14 cellular contexts compared by ENCODE assay signal in the genomic region with DNA sequence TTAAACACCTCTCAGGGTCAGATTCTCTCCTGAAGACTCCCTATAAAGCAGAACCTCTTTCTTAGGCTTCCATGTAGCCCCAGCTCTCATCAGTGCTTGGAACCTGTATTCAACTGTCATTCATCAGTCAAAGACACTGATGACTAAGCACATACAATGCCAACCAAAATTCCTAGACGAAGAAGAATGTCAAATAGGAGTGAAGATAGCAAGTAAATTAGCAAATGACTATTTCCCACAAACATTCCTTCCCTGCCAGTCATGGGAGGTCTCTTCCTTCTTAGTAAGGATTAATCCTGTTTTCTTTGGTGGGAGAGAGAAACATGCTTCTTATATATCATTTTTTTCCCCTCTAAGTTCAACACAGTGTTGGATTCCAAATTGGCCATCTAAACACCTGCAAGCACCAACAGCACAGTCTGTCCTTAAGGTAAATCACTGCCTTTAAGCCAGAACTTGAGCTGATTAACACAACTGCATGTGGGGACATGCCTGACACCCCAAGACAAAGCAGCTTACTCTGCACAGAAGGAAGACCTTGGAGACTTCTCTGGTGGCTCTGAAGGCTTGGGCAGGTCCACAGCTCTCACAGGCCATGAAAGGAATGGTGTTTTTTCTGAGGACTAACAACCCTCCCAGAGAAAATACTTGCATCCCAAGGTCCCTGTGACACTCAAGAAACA. TPM values are rescaled to one million over a fixed set of nuclear protein-coding genes. Genes with fewer than 3 reads are reported as not detected.
A peak's percentile ranks its signal among the peaks of the same experiment; 100 is the strongest.
DNase-seq lines count a peak whose midpoint lies in the region; ATAC-seq and TF ChIP-seq lines count a peak whose summit lies in the region.
"Had no signal": no experiment of that assay in that cellular context is flagged by ENCODE, and none has a peak within 500 bp of the region (broad histone marks: within the 10 kb centered on the region; RNA-seq: fewer than 3 reads in every experiment).

No MANE protein-coding gene starts in this region.

- H3K27me3 ChIP-seq in osteoblast (ENCODE audit: insufficient read depth, low read length) = no peaks in the 10 kb centered on the region
- no peaks in the 10 kb centered on the region for H3K27me3 ChIP-seq in esophagus muscularis mucosa
- H3K27me3 ChIP-seq: left lung, suprapubic skin had no signal

- intact Hi-C loops in esophagus muscularis mucosa (cut with DNase I) (no loop called here), posterior cingulate gyrus (cut with DNase I) (no loop called here)

- no peak overlapping the region for H3K4me3 Mint-ChIP-seq in naive thymus-derived CD8-positive, alpha-beta T cell
- H3K4me3 Mint-ChIP-seq: activated CD8-positive, alpha-beta T cell treated with anti-CD3 and anti-CD28 coated beads for 36 hours; activated naive CD8-positive, alpha-beta T cell treated with anti-CD3 and anti-CD28 coated beads for 36 hours had no signal

- ATAC-seq in esophagus mucosa = peak; percentile 90
- no peak for ATAC-seq in naive thymus-derived CD8-positive, alpha-beta T cell
- ATAC-seq: activated CD8-positive, alpha-beta T cell treated with anti-CD3 and anti-CD28 coated beads for 36 hours; left lung had no signal

- TF ChIP-seq CTCF in RWPE1 (conservative IDR thresholded peaks at IDR 0.05; ENCODE audit: low read depth) (no peak), osteoblast (IDR thresholded peaks at IDR 0.05; ENCODE audit: extremely low read depth, low read depth, low read length) (no peak), esophagus muscularis mucosa (IDR thresholded peaks at IDR 0.05) (no peak)

- peak overlapping the region; percentile 84 for H3K27ac ChIP-seq in RWPE1
- H3K27ac ChIP-seq in osteoblast (ENCODE audit: low read depth, low read length) = peak overlapping the region; percentile 75
- H3K27ac ChIP-seq in esophagus muscularis mucosa (replicated peaks in 1 of 4) = no peak overlapping the region
- H3K27ac ChIP-seq: left lung, suprapubic skin had no signal

- WGBS in esophagus muscularis mucosa = 26% methylated on average over 1 of the region's 1 CpG

- H3K4me1 Mint-ChIP-seq in naive thymus-derived CD8-positive, alpha-beta T cell = no peaks in the 10 kb centered on the region
- H3K4me1 Mint-ChIP-seq: activated naive CD8-positive, alpha-beta T cell treated with anti-CD3 and anti-CD28 coated beads for 36 hours had no signal

- H3K79me2 ChIP-seq in osteoblast (ENCODE audit: insufficient read depth, low read length) = no peaks in the 10 kb centered on the region

- H3K9me3 ChIP-seq in osteoblast (ENCODE audit: low read depth, low read length) (no peaks in the 10 kb centered on the region), esophagus muscularis mucosa (peaks cover 0 to 11% (median 5%) of the 10 kb centered on the region in 4 donors)

- H3K4me3 ChIP-seq in osteoblast (ENCODE audit: insufficient read depth, low read length) (no peak overlapping the region), esophagus muscularis mucosa (no peak overlapping the region)
- H3K4me3 ChIP-seq: left lung, suprapubic skin had no signal

- H3K27me3 Mint-ChIP-seq in naive thymus-derived CD8-positive, alpha-beta T cell = peaks cover 2 to 19% (median 9%) of the 10 kb centered on the region in 5 donors

- peak overlapping the region in 1 of 10 donors; percentile 29 for H3K27ac Mint-ChIP-seq in naive thymus-derived CD8-positive, alpha-beta T cell
- H3K27ac Mint-ChIP-seq: activated CD8-positive, alpha-beta T cell treated with anti-CD3 and anti-CD28 coated beads for 36 hours; activated naive CD8-positive, alpha-beta T cell treated with anti-CD3 and anti-CD28 coated beads for 36 hours had no signal

- H3K4me1 ChIP-seq in osteoblast (ENCODE audit: insufficient read depth, low read length) (peaks cover 35% of the 10 kb centered on the region), esophagus muscularis mucosa (no peaks in the 10 kb centered on the region)
- H3K4me1 ChIP-seq: left lung had no signal

- H3K36me3 Mint-ChIP-seq in naive thymus-derived CD8-positive, alpha-beta T cell = peaks cover 0 to 16% (median 6%) of the 10 kb centered on the region in 3 donors
- H3K36me3 Mint-ChIP-seq: activated naive CD8-positive, alpha-beta T cell treated with anti-CD3 and anti-CD28 coated beads for 36 hours had no signal

- peaks cover under 1 to 34% (median 16%) of the 10 kb centered on the region in 9 donors for H3K9me3 Mint-ChIP-seq in naive thymus-derived CD8-positive, alpha-beta T cell

- no peak for TF ChIP-seq EP300 in esophagus muscularis mucosa (IDR thresholded peaks at IDR 0.05)

- H3K4me2 ChIP-seq in osteoblast (ENCODE audit: insufficient read depth, low read length) = peak overlapping the region; percentile 45

- H2AFZ ChIP-seq in osteoblast (ENCODE audit: low read length) = no peak overlapping the region

- POLR2A ChIA-PET in RWPE1 (lab: Yijun Ruan, JAX; ENCODE audit: low non-redundant PET) = no interaction called here
- POLR2A ChIA-PET in naive thymus-derived CD8-positive, alpha-beta T cell (lab: Charles Lee) = no interaction called here

- peak; percentile 62 for DNase-seq in GM04504 (ENCODE audit: low read depth)
- peak; percentile 80 for DNase-seq in RWPE1 (ENCODE audit: low spot score)
- DNase-seq in osteoblast (ENCODE audit: insufficient read length, low spot score, missing footprints) = peak; percentile 81
- DNase-seq in retina = no peak
- no peak for DNase-seq in esophagus muscularis mucosa (ENCODE audit: extremely low spot score)
- no peak for DNase-seq in posterior cingulate gyrus
- no peak for DNase-seq in naive thymus-derived CD8-positive, alpha-beta T cell
- DNase-seq: activated CD8-positive, alpha-beta T cell treated with anti-CD3 and anti-CD28 coated beads for 36 hours; activated naive CD8-positive, alpha-beta T cell treated with anti-CD3 and anti-CD28 coated beads for 36 hours; DMS153; left lung; NCI-H345 had no signal

- H3K36me3 ChIP-seq in osteoblast (ENCODE audit: insufficient read depth, low read length) (no peaks in the 10 kb centered on the region), esophagus muscularis mucosa (no peaks in the 10 kb centered on the region)
- H3K36me3 ChIP-seq: left lung, suprapubic skin had no signal

- TF ChIP-seq POLR2A in esophagus muscularis mucosa (IDR thresholded peaks at IDR 0.05; ENCODE audit: low read depth) = no peak

- H4K20me1 ChIP-seq in osteoblast (ENCODE audit: insufficient read depth, low read length) = no peaks in the 10 kb centered on the region

- CTCF ChIA-PET in RWPE1 (lab: Yijun Ruan, JAX) = interaction anchor here (0.6 kb wide), 1 partner anchor 186 kb away, joined by 6 read pairs; no protein-coding TSS in a partner anchor

RNA-seq across cellular contexts. Expression of a gene that starts 47.5 kb away (rescaled TPM):
- total RNA-seq in esophagus mucosa (1.8 TPM), osteoblast (70.9 and 73.4 TPM in 2 replicates), esophagus muscularis mucosa (10 to 100 TPM; 20.4 to 50.1 (median 26.2) TPM)
- total RNA-seq in naive thymus-derived CD8-positive, alpha-beta T cell = 1 to 10 TPM; 2.0 to 2.5 TPM
- 1 to 10 TPM in 1 of 3 donors, under 1 TPM in 2; 0.48 to 1.1 (median 0.54) TPM for polyA plus RNA-seq in naive thymus-derived CD8-positive, alpha-beta T cell

Comparison
In these comparisons a context has a peak if more than half of its experiments do, and no peak if none do; other contexts are left out.
1. DNase-seq: peak in GM04504 (single experiment), RWPE1 (single experiment) and osteoblast (single experiment); none in retina (single experiment), esophagus muscularis mucosa (single experiment), posterior cingulate gyrus (0 of 10) and naive thymus-derived CD8-positive, alpha-beta T cell (0 of 10).
2. H3K27ac ChIP-seq: peak in RWPE1 (single experiment) and osteoblast (single experiment); none in esophagus muscularis mucosa (0 of 4).